In the genomic region with DNA sequence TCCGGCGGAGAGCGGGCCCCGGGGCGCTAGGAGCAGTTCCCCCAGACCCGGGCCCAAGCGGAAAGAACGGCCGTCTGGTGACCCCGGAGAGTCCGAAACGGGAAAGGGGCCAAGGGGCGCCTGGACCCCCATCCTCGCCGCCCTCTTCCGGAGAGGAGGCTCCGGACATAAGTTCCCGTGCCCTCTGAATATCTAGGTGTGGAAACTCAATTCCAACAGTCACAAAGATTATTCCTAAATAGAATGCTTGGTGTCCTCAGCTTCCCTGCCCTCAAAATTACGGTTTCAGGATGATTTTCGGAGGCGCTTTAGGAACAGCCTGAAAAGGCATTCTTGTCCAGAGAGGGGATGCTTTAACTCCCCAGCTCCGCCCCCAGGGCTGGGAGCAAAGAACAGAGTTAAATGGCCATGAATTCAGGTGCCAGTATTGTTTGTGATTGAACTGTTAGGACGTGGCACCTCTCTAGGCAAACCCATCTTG, we compare ENCODE assay signal across 8 cellular contexts. TPM values are rescaled to one million over a fixed set of nuclear protein-coding genes. Genes with fewer than 3 reads are reported as not detected.
DNase-seq lines count a peak whose midpoint lies in the region; TF ChIP-seq lines count a peak whose summit lies in the region.

No MANE protein-coding gene starts in this region.

- no CpG with 5 or more reads among the region's 23 CpGs for WGBS in trophoblast cell (ENCODE audit: extremely low coverage, insufficient coverage, insufficient read length)

- peak overlapping the region; percentile 38 for H2BK5ac ChIP-seq in trophoblast cell (ENCODE audit: low read depth, low read length, poor library complexity)

- H3K4ac ChIP-seq in trophoblast cell (ENCODE audit: low read depth, low read length), result peak overlapping the region; percentile 29

- peak overlapping the region; percentile 85 for H4K91ac ChIP-seq in trophoblast cell (ENCODE audit: low read depth, low read length)

- H3K27me3 ChIP-seq in trophoblast cell (ENCODE audit: insufficient read depth, low read length), result no peaks in the 10 kb centered on the region

- H3K18ac ChIP-seq in trophoblast cell (ENCODE audit: low read length), result peak overlapping the region; percentile 67

- no peak overlapping the region for H2AK5ac ChIP-seq in trophoblast cell (ENCODE audit: low read length)

- TF ChIP-seq CTCF in fibroblast of the aortic adventitia (IDR thresholded peaks at IDR 0.05; ENCODE audit: insufficient read depth, low read length), result no peak
- no peak for TF ChIP-seq CTCF in GM13976 (IDR thresholded peaks at IDR 0.05; ENCODE audit: borderline replicate concordance, control extremely low read depth, extremely low read depth, insufficient read depth, missing control alignments)

- peaks cover 16 to 19% of the 10 kb centered on the region in 2 experiments for H3K4me1 ChIP-seq in trophoblast cell (ENCODE audit: control insufficient read depth in 1 of 2, insufficient read depth in 2 of 2, low read length in 2 of 2)

- H4K8ac ChIP-seq in trophoblast cell (ENCODE audit: low read depth, low read length), result peak overlapping the region; percentile 40

- peaks cover 22% of the 10 kb centered on the region for H3K79me1 ChIP-seq in trophoblast cell (ENCODE audit: low read length)

- peak overlapping the region; percentile 74 for H4K12ac ChIP-seq in trophoblast cell (ENCODE audit: low read depth, low read length)

- H3K4me3 ChIP-seq in fibroblast of the aortic adventitia (ENCODE audit: low read depth, low read length) (peak overlapping the region; percentile 65), trophoblast cell (ENCODE audit: low read depth, low read length) (peak overlapping the region; percentile 91)

- peak overlapping the region; percentile 13 for H2BK12ac ChIP-seq in trophoblast cell (ENCODE audit: low read length)

- peak overlapping the region; percentile 94 for H3K4me2 ChIP-seq in trophoblast cell (ENCODE audit: low read length)

- in situ Hi-C loops in GM13976 (cut with MboI; ENCODE audit: low sequenced_read_pairs, unreplicated experiment), result no loop called here

- H3K9me3 ChIP-seq in trophoblast cell (ENCODE audit: insufficient read depth, low read depth, low read length), result no peaks in the 10 kb centered on the region

- peak overlapping the region; percentile 52 for H3K9ac ChIP-seq in trophoblast cell (ENCODE audit: low read length)

- DNase-seq in EL, result peak; percentile 42
- peak; percentile 36 for DNase-seq in RPMI8226
- peak; percentile 51 for DNase-seq in fibroblast of the aortic adventitia (ENCODE audit: low read depth)
- peak in 1 of 2 donors; percentile 44 for DNase-seq in trophoblast cell
- no peak for DNase-seq in GM13976 (ENCODE audit: low spot score)
- DNase-seq in NCI-H1436 treated with DMSO at 0.1 percent for 48 hours (lab: John Stamatoyannopoulos, UW), result no peak
- no peak for DNase-seq in COR-L47 (lab: John Stamatoyannopoulos, UW)
- no peak for DNase-seq in CD1c-positive myeloid dendritic cell (ENCODE audit: extremely low spot score)

- H3K14ac ChIP-seq in trophoblast cell (ENCODE audit: low read length), result peak overlapping the region; percentile 50

- peaks cover 19% of the 10 kb centered on the region for H3K79me2 ChIP-seq in trophoblast cell (ENCODE audit: control insufficient read depth, insufficient read depth, low read length, poor library complexity)

- H3K36me3 ChIP-seq in trophoblast cell (ENCODE audit: control insufficient read depth in 1 of 2, insufficient read depth in 2 of 2, low read length in 2 of 2), result no peaks in the 10 kb centered on the region

- peak overlapping the region; percentile 84 for H2BK120ac ChIP-seq in trophoblast cell (ENCODE audit: insufficient read depth, low read length, poor library complexity)

- no peak overlapping the region for H3K23ac ChIP-seq in trophoblast cell (ENCODE audit: low read length)

- peak overlapping the region; percentile 67 for H3K27ac ChIP-seq in trophoblast cell (ENCODE audit: low read depth, low read length)

- peak overlapping the region; percentile 78 for H2AFZ ChIP-seq in trophoblast cell (ENCODE audit: insufficient read depth, low read length, poor library complexity)

RNA-seq across cellular contexts. Expression of a gene that starts 0.7 kb away (rescaled TPM):
- 42.8 and 81.2 TPM in 2 replicates for total RNA-seq in fibroblast of the aortic adventitia (ENCODE audit: low replicate concordance)
- 27.9 and 29.1 TPM in 2 replicates for polyA plus RNA-seq in trophoblast cell (2013)

Comparison
In these comparisons a context has a peak if more than half of its experiments do, and no peak if none do; other contexts are left out.
1. DNase-seq: peak in EL (single experiment), RPMI8226 (single experiment) and fibroblast of the aortic adventitia (single experiment); none in GM13976 (single experiment), NCI-H1436 treated with DMSO at 0.1 percent for 48 hours (single experiment), COR-L47 (single experiment) and CD1c-positive myeloid dendritic cell (single experiment).